In the genomic region with DNA sequence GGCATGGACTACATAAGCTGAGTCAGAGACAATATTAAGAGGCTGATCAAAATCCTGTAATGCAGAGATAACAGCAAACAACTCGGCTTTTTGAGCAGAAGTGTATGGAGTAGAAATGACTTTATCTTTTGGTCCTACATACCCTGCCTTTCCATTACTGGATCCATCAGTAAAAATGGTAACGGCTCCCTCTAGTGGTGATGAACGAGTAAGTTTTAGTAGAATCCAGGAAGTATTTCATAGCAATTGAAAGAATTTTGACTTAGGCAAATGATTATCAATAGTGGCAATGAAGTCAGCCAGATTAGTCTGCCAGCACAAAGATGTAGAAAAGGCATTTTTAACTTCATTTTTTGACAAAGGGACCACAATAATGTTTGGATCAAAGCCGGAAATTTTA, we compare ENCODE assay signal across 8 cellular contexts.
DNase-seq lines count a peak whose midpoint lies in the region; TF ChIP-seq lines count a peak whose summit lies in the region.
"Not testable (repeated sequence)": the region's sequence is repeated elsewhere in the genome, so short reads cannot be mapped to it uniquely, and the experiment has no call there.

No MANE protein-coding gene starts in this region.

- peak overlapping the region; percentile 72 for H3K27ac Mint-ChIP-seq in Caco-2 (ENCODE audit: unreplicated experiment)
- H3K27ac Mint-ChIP-seq in HFFc6; activated CD4-positive, alpha-beta T cell treated with anti-CD3 and anti-CD28 coated beads, Interleukin-2, amount 10 ng/mL, durations not matched to agents 24 days and 14 days; endothelial cell (ENCODE audit: unreplicated experiment): not testable (repeated sequence)

- H3K27me3 ChIP-seq in Caco-2 (replicated peaks; ENCODE audit: control insufficient read depth, insufficient read depth, low read length); OCI-LY3 (ENCODE audit: low read depth, low read length); liver (ENCODE audit: control insufficient read depth in 4 of 4, insufficient read depth in 4 of 4, low read length in 3 of 4); smooth muscle cell (ENCODE audit: low read depth): not testable (repeated sequence)

- H3K4me1 Mint-ChIP-seq in Caco-2 (ENCODE audit: low read depth, unreplicated experiment) (peaks cover 26% of the 10 kb centered on the region), HFFc6 (ENCODE audit: low read depth) (peaks cover 30% of the 10 kb centered on the region)
- not testable (repeated sequence) for H3K4me1 Mint-ChIP-seq in activated CD4-positive, alpha-beta T cell treated with anti-CD3 and anti-CD28 coated beads, Interleukin-2, amount 10 ng/mL, durations not matched to agents 24 days and 14 days; endothelial cell (ENCODE audit: unreplicated experiment)

- not testable (repeated sequence) for H3F3A ChIP-seq in smooth muscle cell (ENCODE audit: low read depth)

- peak overlapping the region; percentile 89 for H3K4me2 ChIP-seq in OCI-LY3 (ENCODE audit: low read length)
- H3K4me2 ChIP-seq in smooth muscle cell = not testable (repeated sequence)

- H3K79me2 ChIP-seq in OCI-LY3 (ENCODE audit: low read length); smooth muscle cell (ENCODE audit: low read depth): not testable (repeated sequence)

- peak; percentile 39 for TF ChIP-seq CTCF in Caco-2 (IDR thresholded peaks at IDR 0.05; ENCODE audit: insufficient read depth in 1 of 2, low read depth in 1 of 2, low read length in 1 of 2, severe bottlenecking in 1 of 2, unreplicated experiment in 1 of 2)
- peak; percentile 77 for TF ChIP-seq CTCF in HFFc6 (IDR thresholded peaks at IDR 0.05)
- TF ChIP-seq CTCF in OCI-LY3 (IDR thresholded peaks at IDR 0.05; ENCODE audit: low read depth, low read length) = peak; percentile 33
- TF ChIP-seq CTCF in endothelial cell (IDR thresholded peaks at IDR 0.05; ENCODE audit: unreplicated experiment) = peak; percentile 50
- peak; percentile 19 for TF ChIP-seq CTCF in liver (IDR thresholded peaks at IDR 0.05; ENCODE audit: low read depth, low read length, missing input control)
- peak; percentile 14 for TF ChIP-seq CTCF in smooth muscle cell (IDR thresholded peaks at IDR 0.05; ENCODE audit: borderline replicate concordance, insufficient read depth, poor library complexity, severe bottlenecking)

- POLR2A ChIA-PET in Caco-2 (lab: Charles Lee) = not testable (repeated sequence)

- 0 out of 2 replicates have a peak overlapping the region, but pooled peaks have one; percentile 28 for H3K27ac ChIP-seq in OCI-LY3 (ENCODE audit: low read length)
- H3K27ac ChIP-seq in liver (ENCODE audit: low read depth in 1 of 2, low read length in 2 of 2) = peak overlapping the region; percentile 44 to 59
- not testable (repeated sequence) for H3K27ac ChIP-seq in smooth muscle cell (ENCODE audit: low read depth)

- WGBS in liver = 0% methylated on average over 3 of the region's 4 CpGs
- 0% methylated on average over 4 of the region's 4 CpGs for WGBS in smooth muscle cell (ENCODE audit: low lambda C conversion rate)

- H2AFZ ChIP-seq in OCI-LY3 (ENCODE audit: low read depth, low read length) (peak overlapping the region; percentile 89), smooth muscle cell (ENCODE audit: low read depth) (peak overlapping the region; percentile 58)

- H3K27me3 Mint-ChIP-seq in Caco-2 (ENCODE audit: insufficient read depth, unreplicated experiment); HFFc6 (ENCODE audit: insufficient read depth); activated CD4-positive, alpha-beta T cell treated with anti-CD3 and anti-CD28 coated beads, Interleukin-2, amount 10 ng/mL, durations not matched to agents 24 days and 14 days; endothelial cell (ENCODE audit: unreplicated experiment): not testable (repeated sequence)

- not testable (repeated sequence) for H3K4me3 ChIP-seq in Caco-2 (ENCODE audit: low read depth, low read length); smooth muscle cell
- H3K4me3 ChIP-seq in OCI-LY3 (ENCODE audit: low read length) (peak overlapping the region; percentile 74), liver (ENCODE audit: low read depth in 1 of 3, low read length in 3 of 3) (peak overlapping the region in 1 of 3 donors; percentile 23)

- H3K9me3 Mint-ChIP-seq in Caco-2 (ENCODE audit: unreplicated experiment) (peaks cover 59% of the 10 kb centered on the region), HFFc6 (peaks cover 22% of the 10 kb centered on the region)
- H3K9me3 Mint-ChIP-seq in activated CD4-positive, alpha-beta T cell treated with anti-CD3 and anti-CD28 coated beads, Interleukin-2, amount 10 ng/mL, durations not matched to agents 24 days and 14 days = peaks cover 14% of the 10 kb centered on the region
- H3K9me3 Mint-ChIP-seq in endothelial cell (ENCODE audit: unreplicated experiment) = not testable (repeated sequence)

- CTCF ChIA-PET in Caco-2 (lab: Charles Lee) = interaction anchor here (0.7 kb wide), 1 partner anchor 464 kb away, joined by 3 read pairs; a partner anchor contains a TSS

- peaks cover 21% of the 10 kb centered on the region for H3K9me3 ChIP-seq in Caco-2
- H3K9me3 ChIP-seq in OCI-LY3 (ENCODE audit: insufficient read depth, low read length); liver (ENCODE audit: control insufficient read depth in 4 of 4, low read length in 3 of 4); smooth muscle cell (replicated peaks; ENCODE audit: low read depth): not testable (repeated sequence)

- intact Hi-C loops in Caco-2 (cut with micrococcal nuclease; ENCODE audit: unreplicated experiment) = loop anchor here (1.0 to 10.0 kb wide), 2 partner anchors 280 to 468 kb away; no protein-coding TSS in a partner anchor
- intact Hi-C loops in activated CD4-positive, alpha-beta T cell treated with anti-CD3 and anti-CD28 coated beads, Interleukin-2, amount 10 ng/mL, durations not matched to agents 24 days and 14 days (cut with micrococcal nuclease) = loop anchor here (10.0 kb wide), 1 partner anchor 1030 kb away; no protein-coding TSS in a partner anchor

- peak; percentile 61 to 79 for TF ChIP-seq RAD21 in liver (IDR thresholded peaks at IDR 0.05)

- not testable (repeated sequence) for BruUV-seq in Caco-2 (replicated peaks; lab: Mats Ljungman, UMichigan)

- not testable (repeated sequence) for H3K4me1 ChIP-seq in Caco-2; smooth muscle cell (ENCODE audit: low read depth)
- H3K4me1 ChIP-seq in OCI-LY3 (ENCODE audit: low read length) (peaks cover 27% of the 10 kb centered on the region), liver (ENCODE audit: control insufficient read depth in 4 of 4, insufficient read depth in 4 of 4, low read length in 3 of 4) (peaks cover 0 to 13% (median 8%) of the 10 kb centered on the region in 4 donors)

- H3K4me3 Mint-ChIP-seq in Caco-2 (ENCODE audit: unreplicated experiment) (peak overlapping the region; percentile 33), HFFc6 (peak overlapping the region; percentile 87)
- not testable (repeated sequence) for H3K4me3 Mint-ChIP-seq in activated CD4-positive, alpha-beta T cell treated with anti-CD3 and anti-CD28 coated beads, Interleukin-2, amount 10 ng/mL, durations not matched to agents 24 days and 14 days; endothelial cell (ENCODE audit: unreplicated experiment)

- H3K9ac ChIP-seq in OCI-LY3 (ENCODE audit: low read length) = peak overlapping the region; percentile 66
- H3K9ac ChIP-seq in liver (ENCODE audit: low read depth in 1 of 2, low read length in 2 of 2); smooth muscle cell (ENCODE audit: low read depth): not testable (repeated sequence)

- H3K36me3 Mint-ChIP-seq in Caco-2 (ENCODE audit: insufficient read depth, unreplicated experiment) (peaks cover 12% of the 10 kb centered on the region), HFFc6 (ENCODE audit: low read depth) (peaks cover 21% of the 10 kb centered on the region)
- not testable (repeated sequence) for H3K36me3 Mint-ChIP-seq in activated CD4-positive, alpha-beta T cell treated with anti-CD3 and anti-CD28 coated beads, Interleukin-2, amount 10 ng/mL, durations not matched to agents 24 days and 14 days (ENCODE audit: low read depth); endothelial cell (ENCODE audit: low read depth, unreplicated experiment)

- DNase-seq in Caco-2 (peak in 1 of 2 experiments; percentile 73), HFFc6 (peak; percentile 65), NCI-H2029 treated with DMSO at 0.1 percent for 48 hours (lab: John Stamatoyannopoulos, UW) (peak; percentile 75), endothelial cell (ENCODE audit: low spot score) (peak; percentile 23)
- DNase-seq in activated CD4-positive, alpha-beta T cell treated with anti-CD3 and anti-CD28 coated beads, Interleukin-2, amount 10 ng/mL, durations not matched to agents 24 days and 14 days = peak; percentile 81
- not testable (repeated sequence) for DNase-seq in smooth muscle cell (lab: John Stamatoyannopoulos, UW; ENCODE audit: unreplicated experiment)

- not testable (repeated sequence) for H4K20me1 ChIP-seq in OCI-LY3 (ENCODE audit: insufficient read depth, low read length); smooth muscle cell (ENCODE audit: low read depth)

- not testable (repeated sequence) for H3K36me3 ChIP-seq in Caco-2 (ENCODE audit: control insufficient read depth, insufficient read depth, low read length); OCI-LY3 (replicated peaks; ENCODE audit: low read depth, low read length); liver (ENCODE audit: control insufficient read depth in 4 of 4, insufficient read depth in 3 of 4, low read depth in 1 of 4, low read length in 3 of 4); smooth muscle cell (ENCODE audit: low read depth)

Comparison
In these comparisons a context has a peak if more than half of its experiments do, and no peak if none do; other contexts are left out.
1. CTCF ChIP-seq: peak in every context shown above with its lines; median percentile 77 in HFFc6; 50 in endothelial cell; 39 in Caco-2; 33 in OCI-LY3; 19 in liver; 14 in smooth muscle cell.